Comparison of ENCODE assay signal across 13 cellular contexts in the genomic region with DNA sequence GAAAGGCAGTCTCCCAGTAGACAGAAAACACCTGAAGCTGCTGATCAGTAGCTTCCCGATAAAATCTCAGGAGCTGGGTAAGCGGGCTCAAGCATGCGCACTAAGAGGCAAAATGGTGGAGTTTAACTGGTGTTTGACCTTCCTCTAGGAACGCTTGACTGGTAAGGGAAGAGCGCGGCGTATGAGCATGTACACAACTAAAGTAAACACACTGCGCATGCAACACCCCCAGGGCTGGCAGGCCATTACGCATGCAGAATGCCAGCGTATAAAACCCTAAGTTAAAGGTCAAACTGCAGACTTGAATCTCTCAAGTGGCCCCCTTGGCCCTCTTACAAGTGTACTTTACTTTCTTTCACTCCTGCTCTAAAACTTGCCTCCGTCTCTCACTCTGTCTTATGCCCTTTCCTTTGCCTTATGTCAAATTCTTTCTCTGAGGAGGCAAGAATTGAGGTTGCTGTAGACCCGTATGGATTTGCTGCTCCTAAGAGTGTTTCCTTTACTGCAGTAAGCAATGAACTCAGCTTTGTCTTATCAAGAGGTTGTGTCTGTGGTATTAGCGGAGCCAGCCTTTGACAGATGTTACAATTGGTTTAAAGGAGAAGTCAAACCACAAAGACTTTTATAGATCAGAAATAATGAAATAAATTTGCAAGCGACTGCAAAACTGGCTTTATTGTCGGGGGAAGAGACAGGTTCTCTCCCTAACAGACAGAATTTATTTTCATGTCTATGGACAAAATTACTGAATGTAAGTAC.
DNase-seq lines count a peak whose midpoint lies in the region; ATAC-seq and TF ChIP-seq lines count a peak whose summit lies in the region.
"Had no signal": no experiment of that assay in that cellular context is flagged by ENCODE, and none has a peak within 500 bp of the region (broad histone marks: within the 10 kb centered on the region; RNA-seq: fewer than 3 reads in every experiment).

No MANE protein-coding gene starts in this region.

- H3K36me3 ChIP-seq in GM23338 (ENCODE audit: insufficient read depth): no peaks in the 10 kb centered on the region; the same call in 1 of the 2 replicates
- no peaks in the 10 kb centered on the region for H3K36me3 ChIP-seq in RWPE2 (ENCODE audit: low read depth)
- no peaks in the 10 kb centered on the region for H3K36me3 ChIP-seq in hepatocyte (replicated peaks; ENCODE audit: insufficient read depth, low read depth)
- H3K36me3 ChIP-seq in smooth muscle cell (ENCODE audit: low read depth): no peaks in the 10 kb centered on the region
- no peaks in the 10 kb centered on the region for H3K36me3 ChIP-seq in tibial nerve
- H3K36me3 ChIP-seq: sigmoid colon, vagina had no signal

- CTCF ChIA-PET in activated CD8-positive, alpha-beta T cell treated with anti-CD3 and anti-CD28 coated beads for 36 hours (lab: Charles Lee): no interaction called here

- peaks cover 22% of the 10 kb centered on the region for H3K4me1 Mint-ChIP-seq in GM23338
- H3K4me1 Mint-ChIP-seq in activated CD8-positive, alpha-beta T cell treated with anti-CD3 and anti-CD28 coated beads for 36 hours (ENCODE audit: low read depth): no peaks in the 10 kb centered on the region
- H3K4me1 Mint-ChIP-seq: CD8-positive, alpha-beta memory T cell had no signal

- H3K9me2 ChIP-seq in GM23338 (ENCODE audit: insufficient read depth): peaks cover 10% of the 10 kb centered on the region
- H3K9me2 ChIP-seq in hepatocyte (replicated peaks; ENCODE audit: insufficient read depth): no peaks in the 10 kb centered on the region

- H3F3A ChIP-seq in GM23338 (replicated peaks; ENCODE audit: low read depth) (no peaks in the 10 kb centered on the region), smooth muscle cell (ENCODE audit: low read depth) (no peaks in the 10 kb centered on the region)

- no peak overlapping the region for H3K27ac Mint-ChIP-seq in GM23338
- no peak overlapping the region for H3K27ac Mint-ChIP-seq in activated CD8-positive, alpha-beta T cell treated with anti-CD3 and anti-CD28 coated beads for 36 hours
- H3K27ac Mint-ChIP-seq: CD8-positive, alpha-beta memory T cell had no signal

- H3K4me3 ChIP-seq in GM23338 (no peak overlapping the region), RWPE2 (ENCODE audit: severe bottlenecking) (no peak overlapping the region), hepatocyte (no peak overlapping the region), smooth muscle cell (no peak overlapping the region), tibial nerve (no peak overlapping the region)
- H3K4me3 ChIP-seq: sigmoid colon, vagina had no signal

- H3K27ac ChIP-seq in GM23338 (ENCODE audit: low read depth) (peak overlapping the region; percentile 47; the same call in 1 of the 2 replicates), RWPE2 (ENCODE audit: poor library complexity, severe bottlenecking) (peak overlapping the region; percentile 90), hepatocyte (peak overlapping the region; percentile 51), smooth muscle cell (ENCODE audit: low read depth) (peak overlapping the region; percentile 37), tibial nerve (no peak overlapping the region)
- H3K27ac ChIP-seq: HL-60, sigmoid colon, vagina had no signal

- WGBS in hepatocyte (ENCODE audit: low lambda C conversion rate, missing lambda C conversion rate): 48% methylated on average over 15 of the region's 15 CpGs
- WGBS in smooth muscle cell (ENCODE audit: low lambda C conversion rate): 57% methylated on average over 15 of the region's 15 CpGs
- 69 to 80% methylated on average over 15 of the region's 15 CpGs for WGBS in tibial nerve, 2 donors

- peaks cover 8% of the 10 kb centered on the region; the same call in 2 of the 3 replicates for H3K36me3 Mint-ChIP-seq in GM23338 (ENCODE audit: low read depth)
- no peaks in the 10 kb centered on the region for H3K36me3 Mint-ChIP-seq in activated CD8-positive, alpha-beta T cell treated with anti-CD3 and anti-CD28 coated beads for 36 hours (ENCODE audit: low read depth)
- H3K36me3 Mint-ChIP-seq: CD8-positive, alpha-beta memory T cell had no signal

- TF ChIP-seq POLR2A in tibial nerve (IDR thresholded peaks at IDR 0.05): no peak

- H3K27me3 Mint-ChIP-seq in GM23338 (ENCODE audit: insufficient read depth, low read depth, poor library complexity): peaks cover 2% of the 10 kb centered on the region
- peaks cover 23% of the 10 kb centered on the region for H3K27me3 Mint-ChIP-seq in activated CD8-positive, alpha-beta T cell treated with anti-CD3 and anti-CD28 coated beads for 36 hours

- no peak for TF ChIP-seq CTCF in GM23338 (conservative IDR thresholded peaks at IDR 0.05; ENCODE audit: low read depth in 2 of 2)
- no peak for TF ChIP-seq CTCF in RWPE2 (IDR thresholded peaks at IDR 0.05; ENCODE audit: poor library complexity, severe bottlenecking)
- TF ChIP-seq CTCF in hepatocyte (IDR thresholded peaks at IDR 0.05; ENCODE audit: poor library complexity): no peak
- TF ChIP-seq CTCF in smooth muscle cell (IDR thresholded peaks at IDR 0.05; ENCODE audit: borderline replicate concordance, insufficient read depth, poor library complexity, severe bottlenecking): no peak
- TF ChIP-seq CTCF in tibial nerve (IDR thresholded peaks at IDR 0.05): no peak
- TF ChIP-seq CTCF in activated CD8-positive, alpha-beta T cell treated with anti-CD3 and anti-CD28 coated beads for 36 hours (IDR thresholded peaks at IDR 0.05): no peak

- H3K9ac ChIP-seq in smooth muscle cell (ENCODE audit: low read depth): no peak overlapping the region

- H4K20me1 ChIP-seq in GM23338 (replicated peaks; ENCODE audit: insufficient read depth) (no peaks in the 10 kb centered on the region), hepatocyte (ENCODE audit: insufficient read depth, poor library complexity, severe bottlenecking) (no peaks in the 10 kb centered on the region), smooth muscle cell (ENCODE audit: low read depth) (no peaks in the 10 kb centered on the region)

- intact Hi-C loops in activated CD8-positive, alpha-beta T cell treated with anti-CD3 and anti-CD28 coated beads for 36 hours (cut with micrococcal nuclease): no loop called here

- H2AFZ ChIP-seq in GM23338 (peak overlapping the region; percentile 90), hepatocyte (peak overlapping the region; percentile 19), smooth muscle cell (ENCODE audit: low read depth) (no peak overlapping the region)

- POLR2A ChIA-PET in activated CD8-positive, alpha-beta T cell treated with anti-CD3 and anti-CD28 coated beads for 36 hours (lab: Charles Lee): no interaction called here

- H3K4me1 ChIP-seq in GM23338 (ENCODE audit: insufficient read depth) (peaks cover 25% of the 10 kb centered on the region), RWPE2 (ENCODE audit: insufficient read depth, poor library complexity, severe bottlenecking) (peaks cover 19% of the 10 kb centered on the region), hepatocyte (ENCODE audit: insufficient read depth) (peaks cover 37% of the 10 kb centered on the region), smooth muscle cell (ENCODE audit: low read depth) (peaks cover 16% of the 10 kb centered on the region), tibial nerve (no peaks in the 10 kb centered on the region)
- H3K4me1 ChIP-seq: vagina had no signal

- H3K9me3 ChIP-seq in RWPE2 (ENCODE audit: severe bottlenecking) (no peaks in the 10 kb centered on the region), hepatocyte (ENCODE audit: low read depth) (no peaks in the 10 kb centered on the region), smooth muscle cell (replicated peaks; ENCODE audit: low read depth) (no peaks in the 10 kb centered on the region), tibial nerve (no peaks in the 10 kb centered on the region)
- H3K9me3 ChIP-seq: vagina had no signal

- H3K4me3 Mint-ChIP-seq in GM23338: no peak overlapping the region
- no peak overlapping the region for H3K4me3 Mint-ChIP-seq in activated CD8-positive, alpha-beta T cell treated with anti-CD3 and anti-CD28 coated beads for 36 hours
- H3K4me3 Mint-ChIP-seq: CD8-positive, alpha-beta memory T cell had no signal

- H3K9me3 Mint-ChIP-seq in GM23338: peaks cover 12% of the 10 kb centered on the region
- H3K9me3 Mint-ChIP-seq in activated CD8-positive, alpha-beta T cell treated with anti-CD3 and anti-CD28 coated beads for 36 hours: no peaks in the 10 kb centered on the region

- H3K79me2 ChIP-seq in GM23338 (replicated peaks; ENCODE audit: insufficient read depth) (no peaks in the 10 kb centered on the region), hepatocyte (no peaks in the 10 kb centered on the region), smooth muscle cell (ENCODE audit: low read depth) (no peaks in the 10 kb centered on the region)

- TF ChIP-seq EP300 in tibial nerve (IDR thresholded peaks at IDR 0.05): no peak

- H3K4me2 ChIP-seq in GM23338: no peak overlapping the region
- H3K4me2 ChIP-seq in hepatocyte: peak overlapping the region; percentile 63
- peak overlapping the region; percentile 55 for H3K4me2 ChIP-seq in smooth muscle cell

- DNase-seq in GM23338 (ENCODE audit: low spot score) (no peak), RWPE2 (ENCODE audit: low spot score) (no peak), hepatocyte (ENCODE audit: low spot score) (no peak), smooth muscle cell (lab: John Stamatoyannopoulos, UW; ENCODE audit: unreplicated experiment) (no peak), tibial nerve (ENCODE audit: low spot score in 2 of 2) (no peak)
- DNase-seq in activated CD8-positive, alpha-beta T cell treated with anti-CD3 and anti-CD28 coated beads for 36 hours: no peak
- DNase-seq in activated effector memory CD4-positive, alpha-beta T cell treated with Interleukin-2 at 50 U/mL for 16 hours: no peak
- DNase-seq: CD8-positive, alpha-beta memory T cell; NCI-H2081; sigmoid colon; stimulated activated naive CD4-positive, alpha-beta T cell treated with Interleukin-2 at 50 U/mL for 16 hours had no signal

- H3K27me3 ChIP-seq in GM23338 (ENCODE audit: insufficient read depth): no peaks in the 10 kb centered on the region
- no peaks in the 10 kb centered on the region for H3K27me3 ChIP-seq in RWPE2 (ENCODE audit: insufficient read depth, poor library complexity, severe bottlenecking)
- H3K27me3 ChIP-seq in hepatocyte: no peaks in the 10 kb centered on the region
- no peaks in the 10 kb centered on the region for H3K27me3 ChIP-seq in smooth muscle cell (ENCODE audit: low read depth)
- H3K27me3 ChIP-seq in tibial nerve: no peaks in the 10 kb centered on the region
- H3K27me3 ChIP-seq: sigmoid colon, vagina had no signal

- ATAC-seq in GM23338 (no peak), RWPE2 (ENCODE audit: low read depth) (no peak)
- no peak for ATAC-seq in activated CD8-positive, alpha-beta T cell treated with anti-CD3 and anti-CD28 coated beads for 36 hours

Comparison
In these comparisons a context has a peak if more than half of its experiments do, and no peak if none do; other contexts are left out.
1. H3K27ac ChIP-seq: peak in GM23338 (single experiment), RWPE2 (single experiment), hepatocyte (single experiment) and smooth muscle cell (single experiment); none in tibial nerve (0 of 4).